22 cellular contexts compared by ENCODE assay signal in the genomic region with DNA sequence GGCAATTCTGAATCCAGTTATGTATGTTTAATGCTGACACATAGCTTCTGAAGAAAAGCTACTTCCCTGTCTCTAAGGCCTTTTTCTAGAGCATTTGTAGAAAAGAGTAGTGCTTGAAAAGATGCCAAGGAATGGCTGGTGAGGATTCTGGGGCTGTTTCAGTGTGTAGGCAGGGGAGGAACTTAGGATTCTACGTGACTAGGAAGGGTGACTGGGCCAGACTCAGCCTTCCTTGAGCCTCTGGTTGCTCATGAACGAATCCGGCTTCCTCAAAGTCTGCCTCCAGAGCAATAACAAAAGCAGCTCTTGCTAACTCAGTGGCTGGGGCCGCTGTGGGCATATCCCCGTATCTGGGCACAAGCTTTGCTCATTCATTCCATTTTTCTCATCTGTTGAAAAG.
DNase-seq lines count a peak whose midpoint lies in the region; ATAC-seq, FAIRE-seq and TF ChIP-seq lines count a peak whose summit lies in the region.
"Had no signal": no experiment of that assay in that cellular context is flagged by ENCODE, and none has a peak within 500 bp of the region (broad histone marks: within the 10 kb centered on the region; RNA-seq: fewer than 3 reads in every experiment).

No MANE protein-coding gene starts in this region.

- H2BK15ac ChIP-seq in H1 (ENCODE audit: low read length) = no peak overlapping the region

- H2BK120ac ChIP-seq in H1 (replicated peaks; ENCODE audit: low read depth, low read length) = no peak overlapping the region

- POLR2A ChIA-PET in OCI-LY7 (lab: Charles Lee) (interaction anchor here (0.5 kb wide), 1 partner anchor 104 kb away, joined by 3 read pairs; no protein-coding TSS in a partner anchor), H1 (lab: Charles Lee; ENCODE audit: partially characterized antibody) (interaction anchor here (1.0 to 2.0 kb wide), 3 partner anchors 15 to 19 kb away, joined by 3 to 5 read pairs (median 4); no protein-coding TSS in a partner anchor)

- H2BK5ac ChIP-seq in H1 (ENCODE audit: low read depth, low read length) = peak overlapping the region; percentile 41; the same call in 1 of the 2 replicates

- peak overlapping the region; percentile 34; the same call in 1 of the 2 replicates for H2AFZ ChIP-seq in OCI-LY7 (ENCODE audit: low read length)
- no peak overlapping the region for H2AFZ ChIP-seq in H1 (ENCODE audit: low read length)
- peak overlapping the region; percentile 78 for H2AFZ ChIP-seq in smooth muscle cell (ENCODE audit: low read depth)

- peak overlapping the region; percentile 51; the same call in 1 of the 2 replicates for H3K18ac ChIP-seq in H1 (ENCODE audit: extremely low read depth, low read length)

- no peak overlapping the region for H2AK5ac ChIP-seq in H1 (ENCODE audit: low read depth, low read length)

- CTCF ChIA-PET in OCI-LY7 (lab: Charles Lee; ENCODE audit: unreplicated experiment) = no interaction called here
- CTCF ChIA-PET in H1 (lab: Charles Lee; ENCODE audit: partially characterized antibody) = interaction anchor here (0.9 to 2.1 kb wide), 13 partner anchors 9 to 130 kb away, joined by 3 to 8 read pairs (median 3); no protein-coding TSS in a partner anchor

- TF ChIP-seq CTCF in OCI-LY7 (conservative IDR thresholded peaks at IDR 0.05; ENCODE audit: low read length) (no peak), H1 (IDR thresholded peaks at IDR 0.05; ENCODE audit: control extremely low read depth in 1 of 3, insufficient read depth in 1 of 3, low read depth in 1 of 3, low read length in 3 of 3) (no peak), smooth muscle cell (IDR thresholded peaks at IDR 0.05; ENCODE audit: borderline replicate concordance, insufficient read depth, poor library complexity, severe bottlenecking) (no peak), ascending aorta (IDR thresholded peaks at IDR 0.05) (no peak)

- no peak overlapping the region for H3K14ac ChIP-seq in H1 (ENCODE audit: insufficient read length)

- no peaks in the 10 kb centered on the region for H3K36me3 ChIP-seq in OCI-LY7 (ENCODE audit: insufficient read depth, low read length)
- H3K36me3 ChIP-seq in H1 (ENCODE audit: control insufficient read depth in 2 of 4, insufficient read depth in 4 of 4, low read length in 3 of 4) = no peaks in the 10 kb centered on the region
- H3K36me3 ChIP-seq in smooth muscle cell (ENCODE audit: low read depth) = no peaks in the 10 kb centered on the region
- H3K36me3 ChIP-seq in ascending aorta = no peaks in the 10 kb centered on the region
- H3K36me3 ChIP-seq: thoracic aorta had no signal

- H3K27ac ChIP-seq in OCI-LY7 (ENCODE audit: low read depth, low read length, poor library complexity, severe bottlenecking) = no peak overlapping the region
- no peak overlapping the region for H3K27ac ChIP-seq in H1 (ENCODE audit: low read depth, low read length)
- H3K27ac ChIP-seq in smooth muscle cell (ENCODE audit: low read depth) = peak overlapping the region; percentile 71
- no peak overlapping the region for H3K27ac ChIP-seq in ascending aorta
- H3K27ac ChIP-seq: HL-60, KMS-11, thoracic aorta had no signal

- no peaks in the 10 kb centered on the region for H3K9me2 ChIP-seq in OCI-LY7 (ENCODE audit: insufficient read depth, low read length)

- no peak for TF ChIP-seq RAD21 in H1 (IDR thresholded peaks at IDR 0.05 in 1 of 2, conservative IDR thresholded peaks at IDR 0.05 in 1 of 2; ENCODE audit: low read depth in 2 of 2, low read length in 2 of 2)

- no peaks in the 10 kb centered on the region for H3K9me3 ChIP-seq in OCI-LY7 (ENCODE audit: low read length)
- H3K9me3 ChIP-seq in H1 (ENCODE audit: insufficient read depth in 2 of 2, low read depth in 1 of 2, low read length in 1 of 2) = no peaks in the 10 kb centered on the region
- H3K9me3 ChIP-seq in smooth muscle cell (replicated peaks; ENCODE audit: low read depth) = no peaks in the 10 kb centered on the region
- H3K9me3 ChIP-seq in ascending aorta = no peaks in the 10 kb centered on the region
- H3K9me3 ChIP-seq: mucosa of descending colon, thoracic aorta had no signal

- intact Hi-C loops in OCI-LY7 (cut with micrococcal nuclease; ENCODE audit: unreplicated experiment) = no loop called here
- intact Hi-C loops in ascending aorta (cut with DNase I) = no loop called here

- peak overlapping the region; percentile 62; the same call in 1 of the 2 replicates for H2BK12ac ChIP-seq in H1 (ENCODE audit: low read depth, low read length)

- TF ChIP-seq POLR2A in H1 (IDR thresholded peaks at IDR 0.05; ENCODE audit: control extremely low read depth in 1 of 2, low read depth in 2 of 2, low read length in 2 of 2) = no peak

- no TSS peak for BruUV-seq in OCI-LY7 (replicated peaks; lab: Mats Ljungman, UMichigan)

- H3K9ac ChIP-seq in H1 (replicated peaks in 1 of 4; ENCODE audit: extremely low read depth in 1 of 4, low read depth in 3 of 4, low read length in 3 of 4) = no peak overlapping the region
- H3K9ac ChIP-seq in smooth muscle cell (ENCODE audit: low read depth) = peak overlapping the region; percentile 58
- H3K9ac ChIP-seq: KMS-11 had no signal

- H3K4me2 ChIP-seq in OCI-LY7 (ENCODE audit: low read length) (peak overlapping the region; percentile 23; the same call in 1 of the 2 replicates), H1 (ENCODE audit: insufficient read depth in 1 of 2, low read depth in 2 of 2, low read length in 2 of 2) (peak overlapping the region in 1 of 2 experiments; percentile 61; a peak in 1 of 4 replicates), smooth muscle cell (peak overlapping the region; percentile 50)
- H3K4me2 ChIP-seq: KMS-11 had no signal

- H3K79me2 ChIP-seq in OCI-LY7 (ENCODE audit: insufficient read depth, low read depth, low read length) (no peaks in the 10 kb centered on the region), H1 (ENCODE audit: control insufficient read depth in 1 of 2, insufficient read depth in 2 of 2, low read length in 2 of 2) (no peaks in the 10 kb centered on the region), smooth muscle cell (ENCODE audit: low read depth) (no peaks in the 10 kb centered on the region)

- H3K4ac ChIP-seq in H1 (replicated peaks; ENCODE audit: insufficient read length, low read depth, low read length) = peak overlapping the region; percentile 12

- TF ChIP-seq EP300 in H1 (IDR thresholded peaks at IDR 0.05; ENCODE audit: borderline replicate concordance in 1 of 2, low read depth in 2 of 2, low read length in 2 of 2) = no peak

- H4K5ac ChIP-seq in H1 (ENCODE audit: insufficient read length, low read depth, low read length) = no peak overlapping the region

- no peak for FAIRE-seq in H1 (lab: Jason Lieb, UNC)
- FAIRE-seq: small intestine had no signal

- H3K79me1 ChIP-seq in H1 (ENCODE audit: low read depth, low read length) = no peaks in the 10 kb centered on the region

- peak overlapping the region; percentile 62 for H2BK20ac ChIP-seq in H1 (ENCODE audit: low read length)

- DNase-seq in OCI-LY7 (ENCODE audit: low spot score) (no peak), H1 (ENCODE audit: low read depth in 1 of 2, low spot score in 2 of 2) (no peak), left lobe of liver (ENCODE audit: low spot score) (no peak), smooth muscle cell (lab: John Stamatoyannopoulos, UW; ENCODE audit: unreplicated experiment) (no peak), ascending aorta (ENCODE audit: low spot score in 2 of 2) (no peak), SK-N-DZ (ENCODE audit: low spot score) (no peak)
- DNase-seq in stimulated activated naive CD4-positive, alpha-beta T cell (lab: John Stamatoyannopoulos, UW) = no peak
- DNase-seq: activated CD4-positive, alpha-beta T cell treated with anti-CD3 and anti-CD28 coated beads for 4 hours; activated CD8-positive, alpha-beta memory T cell treated with anti-CD3 and anti-CD28 coated beads, Interleukin-2, amount 50 U/mL, for 48 hours; activated naive CD4-positive, alpha-beta T cell treated with Interleukin-2 at 50 U/mL for 16 hours; AML-193; dermis blood vessel endothelial cell; erythroblast; mucosa of descending colon; NCI-H1092 treated with DMSO at 0.1 percent for 48 hours; NCI-H774; small intestine had no signal

- H3K4me1 ChIP-seq in OCI-LY7 (ENCODE audit: insufficient read depth, low read length, poor library complexity, severe bottlenecking) = peaks cover 15% of the 10 kb centered on the region
- H3K4me1 ChIP-seq in H1 (replicated peaks in 1 of 4; ENCODE audit: control insufficient read depth in 3 of 4, insufficient read depth in 4 of 4, low read length in 3 of 4) = peaks cover 9 to 25% (median 17%) of the 10 kb centered on the region in 4 experiments
- peaks cover 6% of the 10 kb centered on the region for H3K4me1 ChIP-seq in smooth muscle cell (ENCODE audit: low read depth)
- H3K4me1 ChIP-seq in ascending aorta = no peaks in the 10 kb centered on the region

- H4K20me1 ChIP-seq in OCI-LY7 (ENCODE audit: insufficient read depth, low read length) = no peaks in the 10 kb centered on the region
- H4K20me1 ChIP-seq in H1 (replicated peaks in 1 of 2; ENCODE audit: control insufficient read depth in 1 of 2, insufficient read depth in 2 of 2, low read length in 2 of 2) = no peaks in the 10 kb centered on the region
- no peaks in the 10 kb centered on the region for H4K20me1 ChIP-seq in smooth muscle cell (ENCODE audit: low read depth)

- H4K91ac ChIP-seq in H1 (replicated peaks; ENCODE audit: insufficient read length, low read length) = peak overlapping the region; percentile 44

- WGBS in H1 (ENCODE audit: extremely low coverage in 1 of 2, insufficient coverage in 1 of 2, insufficient read length in 1 of 2, insufficient replicate concordance in 2 of 2, low coverage in 1 of 2, low lambda C conversion rate in 2 of 2, missing lambda C conversion rate in 1 of 2), 2 experiments = 63% methylated on average over 5 of the region's 5 CpGs; no CpG with 5 or more reads in 1 of the 2 experiments
- WGBS in smooth muscle cell (ENCODE audit: low lambda C conversion rate) = 38% methylated on average over 5 of the region's 5 CpGs

- no peak overlapping the region for H3K56ac ChIP-seq in H1 (replicated peaks; ENCODE audit: insufficient read length, low read depth, low read length)

- H3K27me3 ChIP-seq in H1 (replicated peaks in 1 of 4; ENCODE audit: control insufficient read depth in 3 of 4, extremely low read depth in 1 of 4, insufficient read depth in 3 of 4, low read length in 3 of 4) (no peaks in the 10 kb centered on the region), smooth muscle cell (ENCODE audit: low read depth) (no peaks in the 10 kb centered on the region), ascending aorta (no peaks in the 10 kb centered on the region)

- no peak overlapping the region for H4K8ac ChIP-seq in H1 (ENCODE audit: extremely low read depth, insufficient read depth, low read length)

- H3K23me2 ChIP-seq in H1 (ENCODE audit: low read depth, low read length) = no peaks in the 10 kb centered on the region

- peak; percentile 26 for ATAC-seq in left lobe of liver
- ATAC-seq in HG02840 (IDR thresholded peaks at IDR 0.05; ENCODE audit: low FRiP score, unreplicated experiment) = no peak
- ATAC-seq: mucosa of descending colon, Panc1 had no signal

- H3F3A ChIP-seq in smooth muscle cell (ENCODE audit: low read depth) = peaks cover 3% of the 10 kb centered on the region

- H3K23ac ChIP-seq in H1 (ENCODE audit: insufficient read length) = no peak overlapping the region

- H3K4me3 ChIP-seq in OCI-LY7 (ENCODE audit: low read depth, low read length, poor library complexity, severe bottlenecking) (no peak overlapping the region), H1 (ENCODE audit: extremely low read depth in 1 of 4, insufficient read depth in 2 of 4, low read depth in 3 of 4, low read length in 4 of 4) (no peak overlapping the region), smooth muscle cell (no peak overlapping the region), ascending aorta (no peak overlapping the region)
- H3K4me3 ChIP-seq: mucosa of descending colon, thoracic aorta had no signal
